ENCODE assay signal across 18 cellular contexts in the genomic region with DNA sequence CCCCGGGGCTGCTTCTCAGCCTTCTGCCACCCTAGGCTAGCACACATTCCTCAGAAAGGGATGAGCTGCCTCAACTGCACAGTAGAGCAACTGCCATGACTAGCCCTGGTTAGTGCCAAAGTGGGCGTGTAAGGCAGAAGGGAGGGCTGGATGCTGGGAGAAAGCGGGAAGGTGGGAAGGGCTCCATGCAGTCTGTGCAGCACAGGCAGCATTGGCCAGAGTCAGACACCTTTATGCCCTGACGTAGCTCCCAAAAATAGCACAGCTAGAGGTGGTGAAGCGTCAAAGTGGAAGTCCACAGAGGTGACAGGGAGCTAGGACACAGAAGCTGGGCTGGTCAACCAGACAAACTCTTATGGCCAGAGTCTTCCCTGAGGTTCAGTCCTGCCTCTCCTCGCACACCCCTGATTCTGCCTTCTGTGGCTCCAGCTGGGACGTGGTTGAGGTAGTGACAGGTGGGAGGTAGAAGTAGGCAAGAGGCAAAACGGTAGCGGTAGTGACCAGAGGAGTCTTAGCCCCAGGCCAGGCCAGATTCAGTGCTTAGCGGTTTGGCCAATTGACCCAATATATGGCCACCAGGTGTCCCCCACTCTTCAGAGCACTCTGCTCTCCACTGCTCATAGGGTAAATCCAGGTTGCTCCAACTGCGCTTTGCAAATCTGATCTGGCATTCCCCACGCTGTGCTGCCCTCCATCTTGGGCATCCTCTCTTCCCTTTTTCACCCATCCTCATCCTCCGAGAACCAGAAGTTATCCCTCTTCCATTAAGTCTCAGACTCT. TPM values are rescaled to one million over a fixed set of nuclear protein-coding genes. Genes with fewer than 3 reads are reported as not detected.
A peak's percentile ranks its signal among the peaks of the same experiment; 100 is the strongest.
DNase-seq lines count a peak whose midpoint lies in the region; ATAC-seq and TF ChIP-seq lines count a peak whose summit lies in the region.
"Had no signal": no experiment of that assay in that cellular context is flagged by ENCODE, and none has a peak within 500 bp of the region (broad histone marks: within the 10 kb centered on the region; RNA-seq: fewer than 3 reads in every experiment).

No MANE protein-coding gene starts in this region.

- no peaks in the 10 kb centered on the region for H3K36me3 ChIP-seq in osteoblast (ENCODE audit: insufficient read depth, low read length)
- H3K36me3 ChIP-seq: BLaER1 treated with 17β-estradiol and CSF1 and Interleukin-3, amounts not matched to agents 10 nM and 100 nM; gastroesophageal sphincter had no signal

- H3K27ac ChIP-seq in osteoblast (ENCODE audit: low read depth, low read length): no peak overlapping the region
- H3K27ac ChIP-seq: BLaER1 treated with 17β-estradiol and CSF1 and Interleukin-3, amounts not matched to agents 10 nM and 100 nM; gastroesophageal sphincter had no signal

- no peak overlapping the region for H2AFZ ChIP-seq in osteoblast (ENCODE audit: low read length)

- DNase-seq in G401 (ENCODE audit: low spot score) (peak; percentile 91), glutamatergic neuron (no peak), osteoblast (ENCODE audit: insufficient read length, low spot score, missing footprints) (peak; percentile 72), HEK293T (ENCODE audit: extremely low spot score) (no peak)
- DNase-seq: activated CD4-positive, alpha-beta memory T cell treated with anti-CD3 and anti-CD28 coated beads for 36 hours; immature natural killer cell; NCI-H1105 treated with DMSO at 0.1 percent for 48 hours; NCI-H345; stimulated activated CD4-positive, alpha-beta T cell treated with anti-CD3 and anti-CD28 coated beads, Interleukin-4, amount 100 ng/mL, for 1 hour; stimulated activated CD8-positive, alpha-beta memory T cell treated with anti-CD3 and anti-CD28 coated beads, Interleukin-4, amount 100 ng/mL, for 48 hours had no signal

- H3K9me3 Mint-ChIP-seq in glutamatergic neuron (ENCODE audit: unreplicated experiment): no peaks in the 10 kb centered on the region
- H3K9me3 Mint-ChIP-seq: activated CD4-positive, alpha-beta memory T cell treated with anti-CD3 and anti-CD28 coated beads for 36 hours; activated T-helper 1 cell treated with anti-CD3 and anti-CD28 coated beads, Interleukin-12 subunit alpha, Interleukin-12 subunit beta, Interleukin-2, Interleukin-4 antibody, amounts not matched to agents 30 ng/mL and 10 ng/mL and 1 ng/mL, durations not matched to agents 14 hours and 24 hours and 36 hours; central memory CD8-positive, alpha-beta T cell; immature natural killer cell had no signal

- TF ChIP-seq CTCF in LNCAP (IDR thresholded peaks at IDR 0.05) (0 out of 2 replicates have a peak, but pooled peaks have one; percentile 19), glutamatergic neuron (IDR thresholded peaks at IDR 0.05; ENCODE audit: partially characterized antibody, unreplicated experiment) (no peak), osteoblast (IDR thresholded peaks at IDR 0.05; ENCODE audit: extremely low read depth, low read depth, low read length) (no peak)

- in situ Hi-C loops in G401 (cut with HindIII; ENCODE audit: low sequenced_read_pairs): no loop called here

- no peaks in the 10 kb centered on the region for H3K36me3 Mint-ChIP-seq in glutamatergic neuron (ENCODE audit: unreplicated experiment)
- H3K36me3 Mint-ChIP-seq: activated CD4-positive, alpha-beta memory T cell treated with anti-CD3 and anti-CD28 coated beads for 36 hours; immature natural killer cell had no signal

- no peak overlapping the region for H3K4me2 ChIP-seq in osteoblast (ENCODE audit: insufficient read depth, low read length)
- H3K4me2 ChIP-seq: BLaER1 treated with 17β-estradiol and CSF1 and Interleukin-3, amounts not matched to agents 10 nM and 100 nM had no signal

- no peaks in the 10 kb centered on the region for H4K20me1 ChIP-seq in osteoblast (ENCODE audit: insufficient read depth, low read length)
- H4K20me1 ChIP-seq: BLaER1 treated with 17β-estradiol and CSF1 and Interleukin-3, amounts not matched to agents 10 nM and 100 nM had no signal

- H3K4me1 ChIP-seq in osteoblast (ENCODE audit: insufficient read depth, low read length): no peaks in the 10 kb centered on the region

- peak overlapping the region; percentile 4 for H3K4me3 Mint-ChIP-seq in glutamatergic neuron (ENCODE audit: unreplicated experiment)
- H3K4me3 Mint-ChIP-seq: activated CD4-positive, alpha-beta memory T cell treated with anti-CD3 and anti-CD28 coated beads for 36 hours; activated T-helper 1 cell treated with anti-CD3 and anti-CD28 coated beads, Interleukin-12 subunit alpha, Interleukin-12 subunit beta, Interleukin-2, Interleukin-4 antibody, amounts not matched to agents 30 ng/mL and 10 ng/mL and 1 ng/mL, durations not matched to agents 14 hours and 24 hours and 36 hours; central memory CD8-positive, alpha-beta T cell; immature natural killer cell had no signal

- CTCF ChIA-PET in HEK293T (lab: Yijun Ruan, JAX): interaction anchor here (0.7 kb wide), 1 partner anchor 186 kb away, joined by 3 read pairs; no protein-coding TSS in a partner anchor

- POLR2A ChIA-PET in HEK293T (lab: Yijun Ruan, JAX): no interaction called here

- ATAC-seq in GM18511 (IDR thresholded peaks at IDR 0.05; ENCODE audit: unreplicated experiment): no peak
- no peak for ATAC-seq in GM18498 (IDR thresholded peaks at IDR 0.05; ENCODE audit: unreplicated experiment)
- ATAC-seq: gastroesophageal sphincter, sciatic nerve had no signal

- no peaks in the 10 kb centered on the region for H3K79me2 ChIP-seq in osteoblast (ENCODE audit: insufficient read depth, low read length)

- H3K27ac Mint-ChIP-seq in glutamatergic neuron (ENCODE audit: unreplicated experiment): peak overlapping the region; percentile 56
- H3K27ac Mint-ChIP-seq: activated CD4-positive, alpha-beta memory T cell treated with anti-CD3 and anti-CD28 coated beads for 36 hours; activated T-helper 1 cell treated with anti-CD3 and anti-CD28 coated beads, Interleukin-12 subunit alpha, Interleukin-12 subunit beta, Interleukin-2, Interleukin-4 antibody, amounts not matched to agents 30 ng/mL and 10 ng/mL and 1 ng/mL, durations not matched to agents 14 hours and 24 hours and 36 hours; immature natural killer cell had no signal

- H3K4me1 Mint-ChIP-seq in glutamatergic neuron (ENCODE audit: low read depth, unreplicated experiment): peaks cover 37% of the 10 kb centered on the region
- H3K4me1 Mint-ChIP-seq: central memory CD8-positive, alpha-beta T cell had no signal

- H3K9me3 ChIP-seq in osteoblast (ENCODE audit: low read depth, low read length): no peaks in the 10 kb centered on the region
- H3K9me3 ChIP-seq: BLaER1 treated with 17β-estradiol and CSF1 and Interleukin-3, amounts not matched to agents 10 nM and 100 nM; gastroesophageal sphincter had no signal

- peaks cover 6% of the 10 kb centered on the region for H3K27me3 ChIP-seq in osteoblast (ENCODE audit: insufficient read depth, low read length)
- H3K27me3 ChIP-seq: BLaER1 treated with 17β-estradiol and CSF1 and Interleukin-3, amounts not matched to agents 10 nM and 100 nM; gastroesophageal sphincter had no signal

- H3K4me3 ChIP-seq in osteoblast (ENCODE audit: insufficient read depth, low read length): no peak overlapping the region
- H3K4me3 ChIP-seq: BLaER1 treated with 17β-estradiol and CSF1 and Interleukin-3, amounts not matched to agents 10 nM and 100 nM; gastroesophageal sphincter had no signal

- peaks cover 4% of the 10 kb centered on the region for H3K27me3 Mint-ChIP-seq in glutamatergic neuron (ENCODE audit: unreplicated experiment)
- H3K27me3 Mint-ChIP-seq: activated CD4-positive, alpha-beta memory T cell treated with anti-CD3 and anti-CD28 coated beads for 36 hours had no signal

TF ChIP-seq in HEK293T, 16 proteins besides CTCF, POLR2A, EP300 and RAD21:
- TF ChIP-seq BHLHE40 (IDR thresholded peaks at IDR 0.05; ENCODE audit: borderline replicate concordance) (no peak), NFRKB (IDR thresholded peaks at IDR 0.05) (no peak), L3MBTL2 (conservative IDR thresholded peaks at IDR 0.05) (no peak), FOXM1 (IDR thresholded peaks at IDR 0.05; ENCODE audit: borderline replicate concordance) (no peak), ZNF384 (IDR thresholded peaks at IDR 0.05) (no peak), TARDBP (IDR thresholded peaks at IDR 0.05) (no peak), ARNT (IDR thresholded peaks at IDR 0.05) (no peak), FOXA1 (IDR thresholded peaks at IDR 0.05) (no peak), ELF4 (IDR thresholded peaks at IDR 0.05) (no peak), FOXK2 (IDR thresholded peaks at IDR 0.05) (no peak), LEF1 (IDR thresholded peaks at IDR 0.05; ENCODE audit: borderline replicate concordance) (no peak)
- TF ChIP-seq, protein P1, sequence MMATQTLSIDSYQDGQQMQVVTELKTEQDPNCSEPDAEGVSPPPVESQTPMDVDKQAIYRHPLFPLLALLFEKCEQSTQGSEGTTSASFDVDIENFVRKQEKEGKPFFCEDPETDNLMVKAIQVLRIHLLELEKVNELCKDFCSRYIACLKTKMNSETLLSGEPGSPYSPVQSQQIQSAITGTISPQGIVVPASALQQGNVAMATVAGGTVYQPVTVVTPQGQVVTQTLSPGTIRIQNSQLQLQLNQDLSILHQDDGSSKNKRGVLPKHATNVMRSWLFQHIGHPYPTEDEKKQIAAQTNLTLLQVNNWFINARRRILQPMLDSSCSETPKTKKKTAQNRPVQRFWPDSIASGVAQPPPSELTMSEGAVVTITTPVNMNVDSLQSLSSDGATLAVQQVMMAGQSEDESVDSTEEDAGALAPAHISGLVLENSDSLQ (IDR thresholded peaks at IDR 0.05): no peak
TF ChIP-seq in HEK293T: peak in this region for 0.

RNA-seq across cellular contexts. Expression of a gene that starts 45.6 kb away (rescaled TPM):
- 21.8 and 37.9 TPM in 2 replicates for total RNA-seq in G401 (2014; rRNA removed; shearing (Covaris generic))
- total RNA-seq in glutamatergic neuron (ENCODE audit: unreplicated experiment) (17.3 TPM), osteoblast (15.6 and 19.2 TPM in 2 replicates)

Comparison
In these comparisons a context has a peak if more than half of its experiments do, and no peak if none do; other contexts are left out.
1. DNase-seq: peak in G401 (single experiment) and osteoblast (single experiment); none in glutamatergic neuron (single experiment) and HEK293T (single experiment).